In genomic region chr2:142866426-142866825, GRCh38 we compare ENCODE assay signal across 14 cellular contexts.
A peak's percentile ranks its signal among the peaks of the same experiment; 100 is the strongest.
DNase-seq lines count a peak whose midpoint lies in the region; ATAC-seq and TF ChIP-seq lines count a peak whose summit lies in the region.
"Had no signal": no experiment of that assay in that cellular context is flagged by ENCODE, and none has a peak within 500 bp of the region (broad histone marks: within the 10 kb centered on the region; RNA-seq: fewer than 3 reads in every experiment).

No MANE protein-coding gene starts in this region.

- no peaks in the 10 kb centered on the region for H3K4me1 Mint-ChIP-seq in central memory CD8-positive, alpha-beta T cell

- intact Hi-C loops in tibial artery (cut with DNase I; ENCODE audit: low total_unique reads), result no loop called here

- H3K4me2 ChIP-seq in DOHH2 (ENCODE audit: low read length), result peak overlapping the region; percentile 65

- ATAC-seq in GM21390 (IDR thresholded peaks at IDR 0.05; ENCODE audit: unreplicated experiment) (peak; percentile 29), HG03066 (IDR thresholded peaks at IDR 0.05; ENCODE audit: low read depth, unreplicated experiment) (peak; percentile 23)
- ATAC-seq in central memory CD8-positive, alpha-beta T cell (replicated peaks; ENCODE audit: extremely low read depth, poor library complexity, severe bottlenecking), result no peak
- ATAC-seq: K562, WTC11 had no signal

- no peaks in the 10 kb centered on the region for H3K9me2 ChIP-seq in DOHH2 (replicated peaks; ENCODE audit: control insufficient read depth, low read length)

- no peaks in the 10 kb centered on the region for H3K9me3 Mint-ChIP-seq in central memory CD8-positive, alpha-beta T cell
- H3K9me3 Mint-ChIP-seq: WTC11 had no signal

- no peaks in the 10 kb centered on the region for H4K20me1 ChIP-seq in DOHH2 (ENCODE audit: control insufficient read depth, insufficient read depth, low read depth, low read length)

- H3K36me3 ChIP-seq in DOHH2 (ENCODE audit: control insufficient read depth, low read length), result peaks cover 61% of the 10 kb centered on the region
- no peaks in the 10 kb centered on the region for H3K36me3 ChIP-seq in tibial artery

- peaks cover 22% of the 10 kb centered on the region for H3F3A ChIP-seq in DOHH2 (ENCODE audit: control insufficient read depth, insufficient read depth)

- H3K36me3 Mint-ChIP-seq in central memory CD8-positive, alpha-beta T cell (ENCODE audit: insufficient read depth), result no peaks in the 10 kb centered on the region
- H3K36me3 Mint-ChIP-seq: WTC11 had no signal

- 0 out of 2 replicates have a peak, but pooled peaks cover 5% of the 10 kb centered on the region for H3K9me3 ChIP-seq in DOHH2 (ENCODE audit: control insufficient read depth, insufficient read depth, low read length)
- no peaks in the 10 kb centered on the region for H3K9me3 ChIP-seq in tibial artery

- TF ChIP-seq CTCF in DOHH2 (IDR thresholded peaks at IDR 0.05; ENCODE audit: low read depth, low read length, poor library complexity, severe bottlenecking), result no peak
- TF ChIP-seq CTCF in tibial artery (IDR thresholded peaks at IDR 0.05), result no peak

- H3K27ac ChIP-seq in DOHH2 (ENCODE audit: low read depth, low read length), result peak overlapping the region; percentile 68
- no peak overlapping the region for H3K27ac ChIP-seq in tibial artery

- no peak overlapping the region for H3K4me3 Mint-ChIP-seq in central memory CD8-positive, alpha-beta T cell
- H3K4me3 Mint-ChIP-seq: WTC11 had no signal

- peaks cover 59% of the 10 kb centered on the region for H3K79me2 ChIP-seq in DOHH2 (ENCODE audit: control insufficient read depth, low read length)

- H3K27me3 Mint-ChIP-seq in central memory CD8-positive, alpha-beta T cell, result peaks cover 9% of the 10 kb centered on the region

- H3K27me3 ChIP-seq in DOHH2 (ENCODE audit: control insufficient read depth, low read length) (no peaks in the 10 kb centered on the region), tibial artery (no peaks in the 10 kb centered on the region)

- H3K4me1 ChIP-seq in DOHH2 (ENCODE audit: control insufficient read depth, low read length), result peaks cover 66% of the 10 kb centered on the region
- peaks cover 0 to 5% (median 0%) of the 10 kb centered on the region in 4 donors for H3K4me1 ChIP-seq in tibial artery

- peak overlapping the region; percentile 71 for H3K27ac Mint-ChIP-seq in central memory CD8-positive, alpha-beta T cell (ENCODE audit: low read depth)
- H3K27ac Mint-ChIP-seq: WTC11 had no signal

- H3K4me3 ChIP-seq in DOHH2 (ENCODE audit: low read length) (peak overlapping the region; percentile 55), tibial artery (no peak overlapping the region)
- H3K4me3 ChIP-seq: K562 had no signal

- DNase-seq in central memory CD8-positive, alpha-beta T cell (ENCODE audit: low spot score in 2 of 2), result no peak
- DNase-seq in AG08395 (ENCODE audit: low spot score), result no peak
- DNase-seq in activated naive CD4-positive, alpha-beta T cell (lab: John Stamatoyannopoulos, UW), result no peak
- no peak for DNase-seq in activated CD8-positive, alpha-beta memory T cell treated with anti-CD3 and anti-CD28 coated beads for 24 hours
- DNase-seq in tibial artery, result no peak
- DNase-seq: left cardiac atrium; NK-92 treated with Interleukin-12 subunit alpha and Interleukin-12 subunit beta, amount 100 ng/mL, for 24 hours; retina; stimulated activated CD8-positive, alpha-beta memory T cell treated with anti-CD3 and anti-CD28 coated beads, Interleukin-4, amount 100 ng/mL, for 48 hours had no signal
